15 cellular contexts compared by ENCODE assay signal in the genomic region with DNA sequence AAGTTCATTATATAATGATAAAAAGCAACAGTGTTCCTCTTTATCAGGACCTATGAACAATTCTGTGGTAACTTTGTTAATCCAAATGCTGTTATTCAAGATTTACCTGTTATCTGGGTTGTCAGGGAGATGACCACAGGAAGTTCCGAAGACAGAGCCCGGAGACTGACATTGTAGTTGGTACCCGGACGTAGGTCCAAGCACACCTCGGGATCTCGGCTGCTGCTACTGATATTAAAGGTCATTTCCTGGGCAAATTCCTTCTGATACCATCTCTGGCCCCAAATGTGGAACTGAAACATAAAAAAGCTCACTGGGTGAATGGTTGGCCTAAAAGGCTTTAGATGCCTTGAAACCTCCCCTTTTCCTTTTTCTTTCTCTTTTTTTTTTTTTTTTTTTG.
A peak's percentile ranks its signal among the peaks of the same experiment; 100 is the strongest.
DNase-seq lines count a peak whose midpoint lies in the region; ATAC-seq and TF ChIP-seq lines count a peak whose summit lies in the region.
"Had no signal": no experiment of that assay in that cellular context is flagged by ENCODE, and none has a peak within 500 bp of the region (broad histone marks: within the 10 kb centered on the region; RNA-seq: fewer than 3 reads in every experiment).

No MANE protein-coding gene starts in this region.

- peak; percentile 73 for ATAC-seq in GM18498 (IDR thresholded peaks at IDR 0.05; ENCODE audit: unreplicated experiment)
- ATAC-seq in GM21529 (IDR thresholded peaks at IDR 0.05; ENCODE audit: unreplicated experiment), result peak; percentile 63
- ATAC-seq in HG03558 (IDR thresholded peaks at IDR 0.05; ENCODE audit: extremely low read depth, unreplicated experiment), result peak; percentile 48
- no peak for ATAC-seq in omental fat pad (ENCODE audit: low FRiP score)
- ATAC-seq: activated CD8-positive, alpha-beta T cell treated with anti-CD3 and anti-CD28 coated beads, Interleukin-2, amount 10 ng/mL, durations not matched to agents 7 days and 5 days had no signal

- no peak overlapping the region for H3K4me3 ChIP-seq in WERI-Rb-1 (ENCODE audit: low read depth, low read length)
- H3K4me3 ChIP-seq: BLaER1 had no signal

- peaks cover 37% of the 10 kb centered on the region for H3K36me3 ChIP-seq in WERI-Rb-1

- H3K9me3 ChIP-seq in WERI-Rb-1 (ENCODE audit: severe bottlenecking), result no peaks in the 10 kb centered on the region
- H3K9me3 ChIP-seq: BLaER1 had no signal

- H3K27ac ChIP-seq in WERI-Rb-1, result no peak overlapping the region
- H3K27ac ChIP-seq: BLaER1, epithelial cell of prostate had no signal

- H3K27me3 ChIP-seq in WERI-Rb-1 (ENCODE audit: insufficient read depth, low read depth, severe bottlenecking), result no peaks in the 10 kb centered on the region
- H3K27me3 ChIP-seq: BLaER1 had no signal

- TF ChIP-seq CTCF in omental fat pad (IDR thresholded peaks at IDR 0.05), result no peak
- TF ChIP-seq CTCF in WERI-Rb-1 (IDR thresholded peaks at IDR 0.05; ENCODE audit: low read depth, low read length), result no peak

- DNase-seq in dermis microvascular lymphatic vessel endothelial cell (ENCODE audit: low read depth in 2 of 2), result peak; percentile 59 to 60
- no peak for DNase-seq in NCI-H69 (lab: John Stamatoyannopoulos, UW)
- DNase-seq in omental fat pad (ENCODE audit: low spot score), result no peak
- no peak for DNase-seq in activated CD8-positive, alpha-beta memory T cell treated with anti-CD3 and anti-CD28 coated beads, Interleukin-2, amount 50 U/mL, for 4 hours
- DNase-seq in WERI-Rb-1, result no peak
- DNase-seq: activated CD8-positive, alpha-beta T cell treated with anti-CD3 and anti-CD28 coated beads, Interleukin-2, amount 10 ng/mL, durations not matched to agents 7 days and 5 days; amniotic stem cell; H7; NCI-H2171 treated with DMSO at 0.1 percent for 48 hours; nephron progenitor cell had no signal

Comparison
In these comparisons a context has a peak if more than half of its experiments do, and no peak if none do; other contexts are left out.
1. DNase-seq: peak in dermis microvascular lymphatic vessel endothelial cell (2 of 2); none in NCI-H69 (single experiment), omental fat pad (single experiment), activated CD8-positive, alpha-beta memory T cell treated with anti-CD3 and anti-CD28 coated beads, Interleukin-2, amount 50 U/mL, for 4 hours (single experiment) and WERI-Rb-1 (single experiment).